ENCODE assay signal across 12 cellular contexts in the genomic region with DNA sequence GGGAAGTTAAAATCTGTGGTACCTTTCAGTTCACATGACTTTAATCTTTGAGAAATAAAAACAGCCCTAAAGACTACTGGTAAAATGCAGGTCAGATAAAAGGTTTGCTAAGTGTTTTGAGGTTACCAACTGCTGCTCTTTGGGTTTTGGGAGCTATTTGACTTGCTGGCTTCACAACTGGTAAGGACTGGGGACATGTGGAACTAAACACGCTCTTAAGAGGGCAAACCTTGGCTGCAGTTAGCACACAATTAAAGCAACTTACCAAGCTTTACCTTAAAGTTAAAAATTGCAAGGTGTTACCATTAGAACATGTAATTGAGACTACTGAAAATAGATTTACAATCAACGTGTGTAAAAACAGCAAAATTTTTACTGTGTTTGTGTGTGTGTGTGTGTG.
DNase-seq lines count a peak whose midpoint lies in the region; ATAC-seq and TF ChIP-seq lines count a peak whose summit lies in the region.
"Had no signal": no experiment of that assay in that cellular context is flagged by ENCODE, and none has a peak within 500 bp of the region (broad histone marks: within the 10 kb centered on the region; RNA-seq: fewer than 3 reads in every experiment).

No MANE protein-coding gene starts in this region.

- H3K79me2 ChIP-seq in trophoblast cell (ENCODE audit: control insufficient read depth, insufficient read depth, low read length, poor library complexity) = no peaks in the 10 kb centered on the region

- peak overlapping the region; percentile 88 for H2BK120ac ChIP-seq in trophoblast cell (ENCODE audit: insufficient read depth, low read length, poor library complexity)

- H3K4ac ChIP-seq in trophoblast cell (ENCODE audit: low read depth, low read length) = no peak overlapping the region

- peak overlapping the region; percentile 28 for H4K91ac ChIP-seq in trophoblast cell (ENCODE audit: low read depth, low read length)

- no peak for ATAC-seq in GM18868 (IDR thresholded peaks at IDR 0.05; ENCODE audit: unreplicated experiment)
- ATAC-seq: natural killer cell treated with Interleukin-12 subunit alpha and Interleukin-12 subunit beta and Interleukin-15 and Interleukin-18, amount 100 ng/mL, for 72 hours had no signal

- peaks cover 12% of the 10 kb centered on the region; the same call in 1 of the 2 replicates for H3K27me3 ChIP-seq in HUES64 (ENCODE audit: insufficient read depth, low read length)
- H3K27me3 ChIP-seq in trophoblast cell (ENCODE audit: insufficient read depth, low read length) = no peaks in the 10 kb centered on the region
- H3K27me3 ChIP-seq: spleen had no signal

- H3K4me1 ChIP-seq in HUES64 (ENCODE audit: insufficient read depth, low read length) (peaks cover 42% of the 10 kb centered on the region), trophoblast cell (ENCODE audit: control insufficient read depth in 1 of 2, insufficient read depth in 2 of 2, low read length in 2 of 2) (peaks cover 6 to 13% of the 10 kb centered on the region in 2 experiments)

- peak overlapping the region; percentile 36 for H2BK12ac ChIP-seq in trophoblast cell (ENCODE audit: low read length)

- no peaks in the 10 kb centered on the region for H3K9me3 ChIP-seq in HUES64 (ENCODE audit: insufficient read depth, low read depth, low read length)
- no peaks in the 10 kb centered on the region for H3K9me3 ChIP-seq in trophoblast cell (ENCODE audit: insufficient read depth, low read depth, low read length)
- H3K9me3 ChIP-seq: spleen had no signal

- H3K18ac ChIP-seq in trophoblast cell (ENCODE audit: low read length) = no peak overlapping the region

- H3K27me3 Mint-ChIP-seq in glutamatergic neuron (ENCODE audit: unreplicated experiment) = peaks cover 1% of the 10 kb centered on the region

- H3K27ac ChIP-seq in HUES64 (ENCODE audit: low read depth, low read length) (peak overlapping the region; percentile 66), trophoblast cell (ENCODE audit: low read depth, low read length) (peak overlapping the region; percentile 50)
- H3K27ac ChIP-seq: spleen had no signal

- peak overlapping the region; percentile 49 for H2BK5ac ChIP-seq in trophoblast cell (ENCODE audit: low read depth, low read length, poor library complexity)

- TF ChIP-seq CTCF in glutamatergic neuron (IDR thresholded peaks at IDR 0.05; ENCODE audit: partially characterized antibody, unreplicated experiment) (no peak), GM10266 (IDR thresholded peaks at IDR 0.05; ENCODE audit: control insufficient read depth, insufficient read depth, low read depth, missing control alignments) (no peak)

- peak overlapping the region; percentile 16 for H4K8ac ChIP-seq in trophoblast cell (ENCODE audit: low read depth, low read length)

- H3K79me1 ChIP-seq in trophoblast cell (ENCODE audit: low read length) = peaks cover 9% of the 10 kb centered on the region

- H3K4me3 ChIP-seq in HUES64 (ENCODE audit: low read length) = peak overlapping the region; percentile 52
- H3K4me3 ChIP-seq in trophoblast cell (ENCODE audit: low read depth, low read length) = no peak overlapping the region

- H3K27ac Mint-ChIP-seq in glutamatergic neuron (ENCODE audit: unreplicated experiment) = peak overlapping the region; percentile 49
- H3K27ac Mint-ChIP-seq: natural killer cell treated with Interleukin-12 subunit alpha and Interleukin-12 subunit beta and Interleukin-15 and Interleukin-18, amount 100 ng/mL, for 72 hours had no signal

- no peak overlapping the region for H3K23ac ChIP-seq in trophoblast cell (ENCODE audit: low read length)

- H4K12ac ChIP-seq in trophoblast cell (ENCODE audit: low read depth, low read length) = no peak overlapping the region

- 70% methylated on average over 2 of the region's 2 CpGs for WGBS in HUES64
- WGBS in trophoblast cell (ENCODE audit: extremely low coverage, insufficient coverage, insufficient read length) = no CpG with 5 or more reads among the region's 2 CpGs

- peaks cover 15% of the 10 kb centered on the region for H3K4me1 Mint-ChIP-seq in glutamatergic neuron (ENCODE audit: low read depth, unreplicated experiment)

- H2AK5ac ChIP-seq in trophoblast cell (ENCODE audit: low read length) = no peak overlapping the region

- H3K36me3 ChIP-seq in HUES64 (ENCODE audit: insufficient read depth, low read length) (no peaks in the 10 kb centered on the region), trophoblast cell (ENCODE audit: control insufficient read depth in 1 of 2, insufficient read depth in 2 of 2, low read length in 2 of 2) (no peaks in the 10 kb centered on the region)
- H3K36me3 ChIP-seq: spleen had no signal

- peaks cover 2% of the 10 kb centered on the region for H3K9me3 Mint-ChIP-seq in glutamatergic neuron (ENCODE audit: unreplicated experiment)
- H3K9me3 Mint-ChIP-seq: natural killer cell treated with Interleukin-12 subunit alpha and Interleukin-12 subunit beta and Interleukin-15 and Interleukin-18, amount 100 ng/mL, for 72 hours had no signal

- no peak overlapping the region for H3K4me2 ChIP-seq in trophoblast cell (ENCODE audit: low read length)

- peak overlapping the region; percentile 79; the same call in 1 of the 2 replicates for H3K9ac ChIP-seq in HUES64 (ENCODE audit: low read depth, low read length)
- H3K9ac ChIP-seq in trophoblast cell (ENCODE audit: low read length) = no peak overlapping the region

- H3K36me3 Mint-ChIP-seq in glutamatergic neuron (ENCODE audit: unreplicated experiment) = no peaks in the 10 kb centered on the region
- H3K36me3 Mint-ChIP-seq: natural killer cell treated with Interleukin-12 subunit alpha and Interleukin-12 subunit beta and Interleukin-15 and Interleukin-18, amount 100 ng/mL, for 72 hours had no signal

- peak overlapping the region; percentile 72 for H3K4me3 Mint-ChIP-seq in glutamatergic neuron (ENCODE audit: unreplicated experiment)
- H3K4me3 Mint-ChIP-seq: natural killer cell treated with Interleukin-12 subunit alpha and Interleukin-12 subunit beta and Interleukin-15 and Interleukin-18, amount 100 ng/mL, for 72 hours had no signal

- H3K14ac ChIP-seq in trophoblast cell (ENCODE audit: low read length) = no peak overlapping the region

- no peak overlapping the region for H2AFZ ChIP-seq in trophoblast cell (ENCODE audit: insufficient read depth, low read length, poor library complexity)

- peak; percentile 77 for DNase-seq in NCI-H1092 treated with DMSO at 0.1 percent for 48 hours (lab: John Stamatoyannopoulos, UW)
- DNase-seq in NCI-H1092 (lab: John Stamatoyannopoulos, UW) = no peak
- DNase-seq in glutamatergic neuron = no peak
- no peak for DNase-seq in trophoblast cell
- DNase-seq in stimulated activated CD4-positive, alpha-beta T cell treated with anti-CD3 and anti-CD28 coated beads, Interleukin-4, amount 100 ng/mL, for 1 hour = no peak
- DNase-seq in GM10266 (ENCODE audit: extremely low spot score) = no peak
- DNase-seq: activated CD8-positive, alpha-beta memory T cell treated with anti-CD3 and anti-CD28 coated beads, Interleukin-2, amount 50 U/mL, for 48 hours; SIG-M5; spleen had no signal
